ENCODE assay signal across 21 cellular contexts in genomic region chr11:18315893-18316292, GRCh38. TPM values are rescaled to one million over a fixed set of nuclear protein-coding genes. Genes with fewer than 3 reads are reported as not detected.
DNase-seq lines count a peak whose midpoint lies in the region; ATAC-seq and TF ChIP-seq lines count a peak whose summit lies in the region.
"Had no signal": no experiment of that assay in that cellular context is flagged by ENCODE, and none has a peak within 500 bp of the region (broad histone marks: within the 10 kb centered on the region; RNA-seq: fewer than 3 reads in every experiment).

No MANE protein-coding gene starts in this region.

- H3K4me3 ChIP-seq in HEK293 (ENCODE audit: low read depth, low read length) (no peak overlapping the region), breast epithelium (no peak overlapping the region), trophoblast cell (ENCODE audit: low read depth, low read length) (no peak overlapping the region), hepatocyte (no peak overlapping the region)
- H3K4me3 ChIP-seq: BLaER1, GM23248, HAP-1 had no signal

- H3K9ac ChIP-seq in trophoblast cell (ENCODE audit: low read length): no peak overlapping the region
- H3K9ac ChIP-seq: BLaER1, GM23248 had no signal

- H4K12ac ChIP-seq in trophoblast cell (ENCODE audit: low read depth, low read length): no peak overlapping the region

- TF ChIP-seq CTCF in HEK293 (tag by site-specific recombination; IDR thresholded peaks at IDR 0.05) (no peak), breast epithelium (IDR thresholded peaks at IDR 0.05) (no peak), hepatocyte (IDR thresholded peaks at IDR 0.05; ENCODE audit: poor library complexity) (no peak)

- H2BK120ac ChIP-seq in trophoblast cell (ENCODE audit: insufficient read depth, low read length, poor library complexity): no peak overlapping the region

- no peak overlapping the region for H4K8ac ChIP-seq in trophoblast cell (ENCODE audit: low read depth, low read length)

- no peak overlapping the region for H3K18ac ChIP-seq in trophoblast cell (ENCODE audit: low read length)

- H3K36me3 ChIP-seq in HEK293 (ENCODE audit: control insufficient read depth in 2 of 2, insufficient read depth in 1 of 2, low read length in 2 of 2): peaks cover 0 to 16% of the 10 kb centered on the region in 2 experiments; a peak in 1 of 3 replicates
- H3K36me3 ChIP-seq in breast epithelium: no peaks in the 10 kb centered on the region
- H3K36me3 ChIP-seq in trophoblast cell (ENCODE audit: control insufficient read depth in 1 of 2, insufficient read depth in 2 of 2, low read length in 2 of 2): peaks cover 2% of the 10 kb centered on the region in 2 experiments
- no peaks in the 10 kb centered on the region for H3K36me3 ChIP-seq in hepatocyte (replicated peaks; ENCODE audit: insufficient read depth, low read depth)

- H4K20me1 ChIP-seq in hepatocyte (ENCODE audit: insufficient read depth, poor library complexity, severe bottlenecking): no peaks in the 10 kb centered on the region
- H4K20me1 ChIP-seq: BLaER1 had no signal

- H3K27me3 Mint-ChIP-seq in activated naive CD8-positive, alpha-beta T cell treated with anti-CD3 and anti-CD28 coated beads, Interleukin-2, amount 10 ng/mL, durations not matched to agents 7 days and 5 days: no peaks in the 10 kb centered on the region
- no peaks in the 10 kb centered on the region for H3K27me3 Mint-ChIP-seq in activated naive CD8-positive, alpha-beta T cell treated with anti-CD3 and anti-CD28 coated beads, Interleukin-2, amount 50 U/mL, for 24 hours
- H3K27me3 Mint-ChIP-seq: CD4-positive, alpha-beta memory T cell had no signal

- no peak for TF ChIP-seq POLR2A in breast epithelium (IDR thresholded peaks at IDR 0.05)

- DNase-seq in activated naive CD8-positive, alpha-beta T cell treated with anti-CD3 and anti-CD28 coated beads, Interleukin-2, amount 10 ng/mL, durations not matched to agents 7 days and 5 days: no peak
- DNase-seq in activated naive CD8-positive, alpha-beta T cell treated with anti-CD3 and anti-CD28 coated beads, Interleukin-2, amount 50 U/mL, for 24 hours: no peak
- DNase-seq in breast epithelium (ENCODE audit: low spot score in 2 of 2) (no peak), trophoblast cell (no peak), kidney tubule cell (ENCODE audit: low spot score) (no peak), hepatocyte (ENCODE audit: low spot score) (no peak)
- DNase-seq: 8988T; CD4-positive, alpha-beta memory T cell; DMS 273 treated with DMSO at 0.1 percent for 48 hours; DMS53; GM23248; IMR-90 had no signal

- H3K27me3 ChIP-seq in breast epithelium (no peaks in the 10 kb centered on the region), trophoblast cell (ENCODE audit: insufficient read depth, low read length) (no peaks in the 10 kb centered on the region), hepatocyte (no peaks in the 10 kb centered on the region)
- H3K27me3 ChIP-seq: BLaER1 had no signal

- no peaks in the 10 kb centered on the region for H3K4me1 ChIP-seq in HEK293 (ENCODE audit: control insufficient read depth, insufficient read depth, low read length)
- peaks cover 3 to 7% of the 10 kb centered on the region in 2 donors for H3K4me1 ChIP-seq in breast epithelium
- peaks cover 15% of the 10 kb centered on the region in 2 experiments for H3K4me1 ChIP-seq in trophoblast cell (ENCODE audit: control insufficient read depth in 1 of 2, insufficient read depth in 2 of 2, low read length in 2 of 2)
- peaks cover 16% of the 10 kb centered on the region for H3K4me1 ChIP-seq in hepatocyte (ENCODE audit: insufficient read depth)

- no peaks in the 10 kb centered on the region for H3K9me3 ChIP-seq in HEK293 (ENCODE audit: control insufficient read depth, insufficient read depth, low read depth, low read length)
- no peaks in the 10 kb centered on the region for H3K9me3 ChIP-seq in breast epithelium
- no peaks in the 10 kb centered on the region for H3K9me3 ChIP-seq in trophoblast cell (ENCODE audit: insufficient read depth, low read depth, low read length)
- H3K9me3 ChIP-seq in hepatocyte (ENCODE audit: low read depth): no peaks in the 10 kb centered on the region
- H3K9me3 ChIP-seq: BLaER1, HAP-1 had no signal

- no peak overlapping the region for H2AK5ac ChIP-seq in trophoblast cell (ENCODE audit: low read length)

- H3K9me3 Mint-ChIP-seq in activated naive CD8-positive, alpha-beta T cell treated with anti-CD3 and anti-CD28 coated beads, Interleukin-2, amount 10 ng/mL, durations not matched to agents 7 days and 5 days: no peaks in the 10 kb centered on the region
- no peaks in the 10 kb centered on the region for H3K9me3 Mint-ChIP-seq in activated naive CD8-positive, alpha-beta T cell treated with anti-CD3 and anti-CD28 coated beads, Interleukin-2, amount 50 U/mL, for 24 hours
- H3K9me3 Mint-ChIP-seq: CD4-positive, alpha-beta memory T cell had no signal

- intact Hi-C loops in breast epithelium (cut with DNase I; ENCODE audit: low total_unique reads): no loop called here

- no CpG with 5 or more reads among the region's 2 CpGs for WGBS in trophoblast cell (ENCODE audit: extremely low coverage, insufficient coverage, insufficient read length)
- 92% methylated on average over 2 of the region's 2 CpGs for WGBS in hepatocyte (ENCODE audit: low lambda C conversion rate, missing lambda C conversion rate)

- H2BK5ac ChIP-seq in trophoblast cell (ENCODE audit: low read depth, low read length, poor library complexity): no peak overlapping the region

- H3K14ac ChIP-seq in trophoblast cell (ENCODE audit: low read length): no peak overlapping the region

- peaks cover 11% of the 10 kb centered on the region for H3K36me3 Mint-ChIP-seq in activated naive CD8-positive, alpha-beta T cell treated with anti-CD3 and anti-CD28 coated beads, Interleukin-2, amount 10 ng/mL, durations not matched to agents 7 days and 5 days
- peaks cover 14% of the 10 kb centered on the region for H3K36me3 Mint-ChIP-seq in activated naive CD8-positive, alpha-beta T cell treated with anti-CD3 and anti-CD28 coated beads, Interleukin-2, amount 50 U/mL, for 24 hours (ENCODE audit: low read depth)

- peaks cover 11% of the 10 kb centered on the region for H3K79me1 ChIP-seq in trophoblast cell (ENCODE audit: low read length)

- peak overlapping the region; percentile 43 for H3K27ac Mint-ChIP-seq in activated naive CD8-positive, alpha-beta T cell treated with anti-CD3 and anti-CD28 coated beads, Interleukin-2, amount 10 ng/mL, durations not matched to agents 7 days and 5 days
- no peak overlapping the region for H3K27ac Mint-ChIP-seq in activated naive CD8-positive, alpha-beta T cell treated with anti-CD3 and anti-CD28 coated beads, Interleukin-2, amount 50 U/mL, for 24 hours

- no peak overlapping the region for H3K4me3 Mint-ChIP-seq in activated naive CD8-positive, alpha-beta T cell treated with anti-CD3 and anti-CD28 coated beads, Interleukin-2, amount 10 ng/mL, durations not matched to agents 7 days and 5 days
- no peak overlapping the region for H3K4me3 Mint-ChIP-seq in activated naive CD8-positive, alpha-beta T cell treated with anti-CD3 and anti-CD28 coated beads, Interleukin-2, amount 50 U/mL, for 24 hours
- H3K4me3 Mint-ChIP-seq: CD14-positive monocyte had no signal

- H3K79me2 ChIP-seq in trophoblast cell (ENCODE audit: control insufficient read depth, insufficient read depth, low read length, poor library complexity): no peaks in the 10 kb centered on the region
- peaks cover 66% of the 10 kb centered on the region for H3K79me2 ChIP-seq in hepatocyte

- H2BK12ac ChIP-seq in trophoblast cell (ENCODE audit: low read length): no peak overlapping the region

- H3K4ac ChIP-seq in trophoblast cell (ENCODE audit: low read depth, low read length): peak overlapping the region; percentile 75

- CTCF ChIA-PET in HEK293 (lab: Yijun Ruan, JAX): no interaction called here

- H4K91ac ChIP-seq in trophoblast cell (ENCODE audit: low read depth, low read length): no peak overlapping the region

- POLR2A ChIA-PET in activated naive CD8-positive, alpha-beta T cell treated with anti-CD3 and anti-CD28 coated beads, Interleukin-2, amount 10 ng/mL, durations not matched to agents 7 days and 5 days (lab: Charles Lee): interaction anchor here (1.0 kb wide), 1 partner anchor 56 kb away, joined by 4 read pairs; no protein-coding TSS in a partner anchor
- POLR2A ChIA-PET in HEK293 (lab: Yijun Ruan, JAX): interaction anchor here (0.7 to 1.1 kb wide), 4 partner anchors 14 to 209 kb away, joined by 3 to 6 read pairs (median 4); no protein-coding TSS in a partner anchor

- no peak for ATAC-seq in activated naive CD8-positive, alpha-beta T cell treated with anti-CD3 and anti-CD28 coated beads, Interleukin-2, amount 10 ng/mL, durations not matched to agents 7 days and 5 days (ENCODE audit: low read depth)
- no peak for ATAC-seq in activated naive CD8-positive, alpha-beta T cell treated with anti-CD3 and anti-CD28 coated beads, Interleukin-2, amount 50 U/mL, for 24 hours
- no peak for ATAC-seq in HG03439 (IDR thresholded peaks at IDR 0.05; ENCODE audit: unreplicated experiment)

- H3K4me2 ChIP-seq in trophoblast cell (ENCODE audit: low read length): no peak overlapping the region
- no peak overlapping the region for H3K4me2 ChIP-seq in hepatocyte
- H3K4me2 ChIP-seq: BLaER1 had no signal

- H2AFZ ChIP-seq in trophoblast cell (ENCODE audit: insufficient read depth, low read length, poor library complexity) (no peak overlapping the region), hepatocyte (no peak overlapping the region)
- H2AFZ ChIP-seq: GM23248 had no signal

- H3K9me2 ChIP-seq in hepatocyte (replicated peaks; ENCODE audit: insufficient read depth): no peaks in the 10 kb centered on the region

- H3K27ac ChIP-seq in HEK293 (ENCODE audit: extremely low read depth, low read depth, low read length) (no peak overlapping the region), breast epithelium (peak overlapping the region; percentile 43 to 81), trophoblast cell (ENCODE audit: low read depth, low read length) (no peak overlapping the region), hepatocyte (no peak overlapping the region)
- H3K27ac ChIP-seq: BLaER1, GM23248, HL-60 had no signal

- H3K4me1 Mint-ChIP-seq in activated naive CD8-positive, alpha-beta T cell treated with anti-CD3 and anti-CD28 coated beads, Interleukin-2, amount 10 ng/mL, durations not matched to agents 7 days and 5 days: peaks cover 24% of the 10 kb centered on the region
- peaks cover 34% of the 10 kb centered on the region for H3K4me1 Mint-ChIP-seq in activated naive CD8-positive, alpha-beta T cell treated with anti-CD3 and anti-CD28 coated beads, Interleukin-2, amount 50 U/mL, for 24 hours

- H3K23ac ChIP-seq in trophoblast cell (ENCODE audit: low read length): no peak overlapping the region

RNA-seq across cellular contexts. Expression of gene HPS5, which starts 6.0 kb away (rescaled TPM):
- 10 to 100 TPM; 16.1 to 17.8 TPM for total RNA-seq in activated naive CD8-positive, alpha-beta T cell treated with anti-CD3 and anti-CD28 coated beads, Interleukin-2, amount 10 ng/mL, durations not matched to agents 7 days and 5 days
- total RNA-seq in breast epithelium (100 to 1,000 TPM in 1 of 3 donors, 10 to 100 TPM in 2; 18.7 to 166 (median 57.0) TPM), hepatocyte (18.0 and 24.7 TPM in 2 replicates)
- polyA plus RNA-seq in trophoblast cell (2013): 8.3 and 8.7 TPM in 2 replicates
- polyA plus RNA-seq in hepatocyte: 9.3 and 10.3 TPM in 2 replicates

RNA-seq across cellular contexts. Expression of gene GTF2H1, which starts 6.5 kb away (rescaled TPM):
- total RNA-seq in activated naive CD8-positive, alpha-beta T cell treated with anti-CD3 and anti-CD28 coated beads, Interleukin-2, amount 10 ng/mL, durations not matched to agents 7 days and 5 days: 10 to 100 TPM; 44.4 to 47.9 TPM
- total RNA-seq in breast epithelium (10 to 100 TPM; 73.1 to 83.7 (median 74.4) TPM), hepatocyte (66.2 and 68.2 TPM in 2 replicates)
- 28.3 and 28.9 TPM in 2 replicates for polyA plus RNA-seq in trophoblast cell (2013)
- polyA plus RNA-seq in hepatocyte: 25.3 and 33.8 TPM in 2 replicates

RNA-seq across cellular contexts. Expression of gene SAA1, which starts 49.8 kb away (rescaled TPM):
- total RNA-seq in activated naive CD8-positive, alpha-beta T cell treated with anti-CD3 and anti-CD28 coated beads, Interleukin-2, amount 10 ng/mL, durations not matched to agents 7 days and 5 days: not detected
- 1,000 to 10,000 TPM in 1 of 3 donors, 100 to 1,000 TPM in 1, 10 to 100 TPM in 1; 78.1 to 1,384 (median 818) TPM for total RNA-seq in breast epithelium
- polyA plus RNA-seq in trophoblast cell (2013): 1.0 and 1.4 TPM in 2 replicates
- 153 and 175 TPM in 2 replicates for total RNA-seq in hepatocyte
- polyA plus RNA-seq in hepatocyte: 2,093 and 2,553 TPM in 2 replicates
- total RNA-seq: A673; CD4-positive, alpha-beta memory T cell; GM23248; H4; IMR-90 had no signal
- polyA plus RNA-seq: AG04450; CD14-positive monocyte; CD4-positive, alpha-beta memory T cell; GM23248; IMR-90 had no signal

Comparison
In these comparisons a context has a peak if more than half of its experiments do, and no peak if none do; other contexts are left out.
1. H3K27ac ChIP-seq: peak in breast epithelium (2 of 2); none in HEK293 (single experiment), trophoblast cell (single experiment) and hepatocyte (single experiment).
2. RNA of gene SAA1, which starts 49.8 kb away (total RNA-seq): 78.1 to 1,384 TPM in breast epithelium and 153 to 175 TPM in hepatocyte; not detected in activated naive CD8-positive, alpha-beta T cell treated with anti-CD3 and anti-CD28 coated beads, Interleukin-2, amount 10 ng/mL, durations not matched to agents 7 days and 5 days; every median in the first group is over 10 times any median in the second.